Comparison of ENCODE assay signal across 16 cellular contexts in genomic region chr5:66515209-66515608, GRCh38.
"Had no signal": no experiment of that assay in that cellular context is flagged by ENCODE, and none has a peak within 500 bp of the region (broad histone marks: within the 10 kb centered on the region; RNA-seq: fewer than 3 reads in every experiment).

No MANE protein-coding gene starts in this region.

- H3K36me3 ChIP-seq: breast epithelium had no signal

- H3K4me3 Mint-ChIP-seq: activated CD4-positive, alpha-beta memory T cell treated with anti-CD3 and anti-CD28 coated beads for 36 hours; activated naive CD8-positive, alpha-beta T cell; activated T-cell treated with anti-CD3 and anti-CD28 coated beads, Interleukin-2, amount 50 U/mL, for 4 hours; immature natural killer cell; natural killer cell; T-helper 2 cell treated with Interferon-gamma antibody and Interleukin-4, amounts not matched to agents 5 μg/mL and 100 μg/mL, for 36 hours had no signal

- H3K27ac ChIP-seq: breast epithelium had no signal

- ATAC-seq: activated T-cell treated with anti-CD3 and anti-CD28 coated beads, Interleukin-2, amount 50 U/mL, for 4 hours; mucosa of descending colon; natural killer cell; right cardiac atrium had no signal

- DNase-seq: activated CD4-positive, alpha-beta memory T cell treated with anti-CD3 and anti-CD28 coated beads for 36 hours; activated gamma-delta T cell; activated T-cell treated with anti-CD3 and anti-CD28 coated beads, Interleukin-2, amount 50 U/mL, for 4 hours; aorta; dermis blood vessel endothelial cell; immature natural killer cell; mucosa of descending colon; natural killer cell; right cardiac atrium; small intestine; stimulated activated naive CD4-positive, alpha-beta T cell; substantia nigra; trophoblast cell had no signal

- H3K27me3 Mint-ChIP-seq: activated CD4-positive, alpha-beta memory T cell treated with anti-CD3 and anti-CD28 coated beads for 36 hours had no signal

- H3K9me3 ChIP-seq: breast epithelium, mucosa of descending colon had no signal

- H3K27me3 ChIP-seq: breast epithelium had no signal

- H3K4me3 ChIP-seq: breast epithelium, mucosa of descending colon had no signal

- H3K4me1 ChIP-seq: breast epithelium had no signal

- H3K9me3 Mint-ChIP-seq: activated CD4-positive, alpha-beta memory T cell treated with anti-CD3 and anti-CD28 coated beads for 36 hours; T-helper 2 cell treated with Interferon-gamma antibody and Interleukin-4, amounts not matched to agents 5 μg/mL and 100 μg/mL, for 36 hours had no signal

- H3K4me1 Mint-ChIP-seq: immature natural killer cell, natural killer cell had no signal

- H3K36me3 Mint-ChIP-seq: activated CD4-positive, alpha-beta memory T cell treated with anti-CD3 and anti-CD28 coated beads for 36 hours; immature natural killer cell; natural killer cell had no signal

- H3K27ac Mint-ChIP-seq: activated CD4-positive, alpha-beta memory T cell treated with anti-CD3 and anti-CD28 coated beads for 36 hours; activated naive CD8-positive, alpha-beta T cell; immature natural killer cell; natural killer cell; T-helper 2 cell treated with Interferon-gamma antibody and Interleukin-4, amounts not matched to agents 5 μg/mL and 100 μg/mL, for 36 hours had no signal
